In genomic region chr2:44310287-44310686, GRCh38 we compare ENCODE assay signal across 17 cellular contexts. TPM values are rescaled to one million over a fixed set of nuclear protein-coding genes. Genes with fewer than 3 reads are reported as not detected.
DNase-seq lines count a peak whose midpoint lies in the region; ATAC-seq and TF ChIP-seq lines count a peak whose summit lies in the region.
"Had no signal": no experiment of that assay in that cellular context is flagged by ENCODE, and none has a peak within 500 bp of the region (broad histone marks: within the 10 kb centered on the region; RNA-seq: fewer than 3 reads in every experiment).

No MANE protein-coding gene starts in this region.

- H3K79me2 ChIP-seq in GM23248 (ENCODE audit: insufficient read depth) (no peaks in the 10 kb centered on the region), HCT116 (ENCODE audit: insufficient read depth, low read length) (no peaks in the 10 kb centered on the region)

- no peak overlapping the region for H3K4me3 Mint-ChIP-seq in endodermal cell
- H3K4me3 Mint-ChIP-seq: CD14-positive monocyte had no signal

- peak; percentile 13 for DNase-seq in GM23248
- no peak for DNase-seq in HCT116 (ENCODE audit: low read depth, low spot score)
- peak; percentile 33 for DNase-seq in OCI-M1 (lab: John Stamatoyannopoulos, UW)
- DNase-seq in endodermal cell: no peak
- DNase-seq in central memory CD4-positive, alpha-beta T cell: no peak
- DNase-seq in activated CD8-positive, alpha-beta memory T cell treated with anti-CD3 and anti-CD28 coated beads for 24 hours: no peak
- DNase-seq in dedifferentiated amniotic fluid mesenchymal stem cell (ENCODE audit: extremely low spot score): no peak
- DNase-seq: GDM1, GOT3, NCI-H1092, NCI-H146, NCI-H2029 treated with DMSO at 0.1 percent for 48 hours, NCI-H524 treated with DMSO at 0.1 percent for 48 hours had no signal

- ATAC-seq in HCT116: no peak

- no peaks in the 10 kb centered on the region for H3K4me1 Mint-ChIP-seq in endodermal cell

- no peaks in the 10 kb centered on the region for H3F3A ChIP-seq in GM23248 (ENCODE audit: insufficient read depth)

- H3K9me3 ChIP-seq in GM23248 (ENCODE audit: low read depth) (no peaks in the 10 kb centered on the region), HCT116 (ENCODE audit: control insufficient read depth in 1 of 2, insufficient read depth in 1 of 2, low read depth in 1 of 2, low read length in 2 of 2) (peaks cover 0 to 12% of the 10 kb centered on the region in 2 experiments; a peak in 1 of 4 replicates), endodermal cell (ENCODE audit: control insufficient read depth, low read length) (peaks cover 44% of the 10 kb centered on the region)

- no peaks in the 10 kb centered on the region for H3K4me1 ChIP-seq in GM23248 (ENCODE audit: insufficient read depth)
- H3K4me1 ChIP-seq in HCT116 (ENCODE audit: control insufficient read depth in 1 of 2, insufficient read depth in 2 of 2, low read length in 2 of 2): no peaks in the 10 kb centered on the region
- no peaks in the 10 kb centered on the region for H3K4me1 ChIP-seq in endodermal cell (ENCODE audit: control insufficient read depth, insufficient read depth, low read length)

- H4K20me1 ChIP-seq in GM23248 (ENCODE audit: insufficient read depth) (no peaks in the 10 kb centered on the region), HCT116 (ENCODE audit: insufficient read depth) (no peaks in the 10 kb centered on the region)

- POLR2A ChIA-PET in HCT116 (lab: Charles Lee): no interaction called here

- H3K27ac Mint-ChIP-seq in endodermal cell: no peak overlapping the region
- H3K27ac Mint-ChIP-seq: CD14-positive monocyte had no signal

- no peak for TF ChIP-seq RAD21 in HCT116 (IDR thresholded peaks at IDR 0.05; ENCODE audit: low read depth)

- CTCF ChIA-PET in HCT116 (lab: Charles Lee): no interaction called here

- TF ChIP-seq CTCF in HCT116 (IDR thresholded peaks at IDR 0.05 in 2 of 3, conservative IDR thresholded peaks at IDR 0.05 in 1 of 3; ENCODE audit: borderline replicate concordance in 1 of 3, insufficient read depth in 1 of 3, low read depth in 2 of 3, low read length in 2 of 3) (no peak), endodermal cell (conservative IDR thresholded peaks at IDR 0.05) (no peak)

- H3K9ac ChIP-seq in GM23248 (no peak overlapping the region), HCT116 (ENCODE audit: low read length) (no peak overlapping the region), endodermal cell (ENCODE audit: extremely low read depth, low read length, poor library complexity, severe bottlenecking) (no peak overlapping the region)
- H3K9ac ChIP-seq: KMS-11 had no signal

- H3K9me2 ChIP-seq in GM23248 (ENCODE audit: insufficient read depth) (no peaks in the 10 kb centered on the region), HCT116 (ENCODE audit: insufficient read depth) (no peaks in the 10 kb centered on the region)

- WGBS in GM23248 (ENCODE audit: low coverage in 1 of 2, low lambda C conversion rate in 2 of 2, missing lambda C conversion rate in 2 of 2), 2 experiments: 93% methylated on average over 1 of the region's 1 CpG
- WGBS in endodermal cell (ENCODE audit: insufficient coverage in 1 of 2, insufficient read length in 1 of 2), 2 experiments: 88% methylated on average over 1 of the region's 1 CpG; no CpG with 5 or more reads in 1 of the 2 experiments

- no peak overlapping the region for H3K27ac ChIP-seq in GM23248
- H3K27ac ChIP-seq in HCT116 (ENCODE audit: low read depth, low read length): no peak overlapping the region
- H3K27ac ChIP-seq in endodermal cell (ENCODE audit: low read depth, low read length): no peak overlapping the region
- H3K27ac ChIP-seq: KMS-11 had no signal

- in situ Hi-C loops in GM23248 (cut with MboI): no loop called here

- H3K4me3 ChIP-seq in GM23248 (no peak overlapping the region), HCT116 (replicated peaks in 1 of 2; ENCODE audit: low read depth in 1 of 2, low read length in 2 of 2) (no peak overlapping the region), endodermal cell (ENCODE audit: low read length) (peak overlapping the region; percentile 12)

- H3K27me3 Mint-ChIP-seq in endodermal cell (ENCODE audit: insufficient read depth): no peaks in the 10 kb centered on the region

- H3K9me3 Mint-ChIP-seq in endodermal cell: peaks cover 37% of the 10 kb centered on the region

- intact Hi-C loops in HCT116 (cut with micrococcal nuclease): no loop called here

- H3K4me2 ChIP-seq in GM23248 (ENCODE audit: unreplicated experiment) (no peak overlapping the region), HCT116 (ENCODE audit: low read length) (no peak overlapping the region)
- H3K4me2 ChIP-seq: KMS-11 had no signal

- no peak for TF ChIP-seq POLR2A in HCT116 (IDR thresholded peaks at IDR 0.05; ENCODE audit: borderline replicate concordance, extremely low read depth, insufficient read depth, insufficient read length)

- H3K27me3 ChIP-seq in GM23248 (replicated peaks; ENCODE audit: insufficient read depth): no peaks in the 10 kb centered on the region
- no peaks in the 10 kb centered on the region for H3K27me3 ChIP-seq in HCT116 (ENCODE audit: insufficient read depth, low read length)
- no peaks in the 10 kb centered on the region for H3K27me3 ChIP-seq in endodermal cell (ENCODE audit: control insufficient read depth, insufficient read depth, low read length, poor library complexity, severe bottlenecking)

- RAD21 ChIA-PET in HCT116 (lab: Charles Lee; ENCODE audit: low non-redundant PET in 1 of 2, low total read pairs in 2 of 2, uncharacterized antibody in 2 of 2, unreplicated experiment in 2 of 2): no interaction called here

- H3K36me3 ChIP-seq in GM23248 (ENCODE audit: low read depth) (peaks cover 40% of the 10 kb centered on the region), HCT116 (ENCODE audit: control insufficient read depth in 1 of 2, insufficient read depth in 2 of 2, low read length in 2 of 2) (peaks cover 3 to 12% of the 10 kb centered on the region in 2 experiments; a peak in 2 of 4 replicates), endodermal cell (ENCODE audit: control insufficient read depth, insufficient read depth, low read length) (peaks cover 18% of the 10 kb centered on the region)

- peaks cover 43% of the 10 kb centered on the region for H3K36me3 Mint-ChIP-seq in endodermal cell (ENCODE audit: low read depth)

- H2AFZ ChIP-seq in GM23248: no peak overlapping the region
- no peak overlapping the region for H2AFZ ChIP-seq in HCT116 (ENCODE audit: low read depth, low read length, poor library complexity, severe bottlenecking)

- no TSS peak for BruUV-seq in HCT116 (replicated peaks; lab: Mats Ljungman, UMichigan)

TF ChIP-seq in HCT116, 20 proteins besides CTCF, POLR2A, EP300 and RAD21:
- TF ChIP-seq CBX3 (IDR thresholded peaks at IDR 0.05; ENCODE audit: low read depth): peak; percentile 66
- TF ChIP-seq POLR2AphosphoS5 (IDR thresholded peaks at IDR 0.05; ENCODE audit: low read depth, low read length): no peak
- TF ChIP-seq JUND (IDR thresholded peaks at IDR 0.05): no peak
- TF ChIP-seq YY1 (IDR thresholded peaks at IDR 0.05; ENCODE audit: extremely low read depth, insufficient replicate concordance, low read depth, low read length): no peak
TF ChIP-seq in HCT116: peak in this region for 1.

RNA-seq across cellular contexts. Expression of gene SLC3A1, which starts 35.0 kb away (rescaled TPM):
- not detected in 2 replicates for total RNA-seq in GM23248 (2014; rRNA removed; shearing (Covaris generic))
- 0.16 and 0.31 TPM in 2 replicates for polyA plus RNA-seq in GM23248 (2016; fragmentation: Nextera tagmentation; extraction: Ambion mirVana)
- total RNA-seq in HCT116 (2021; ENCODE audit: unreplicated experiment) (not detected), endodermal cell (under 1 TPM; 0.18 to 0.24 TPM)
- polyA plus RNA-seq in HCT116 (2012): 0.02 TPM in 1 of 2 replicates, not detected in the other
- polyA plus RNA-seq in endodermal cell (2013, experiment 1 of 2): not detected
- not detected for polyA plus RNA-seq in endodermal cell (2013, experiment 2 of 2)
- total RNA-seq: Daoy, M059J had no signal
- polyA plus RNA-seq: CD14-positive monocyte had no signal

RNA-seq across cellular contexts. Expression of gene PREPL, which starts 51.0 kb away (rescaled TPM):
- total RNA-seq in GM23248 (2014; rRNA removed; shearing (Covaris generic)): 38.6 and 42.6 TPM in 2 replicates
- polyA plus RNA-seq in GM23248 (2016; fragmentation: Nextera tagmentation; extraction: Ambion mirVana): 28.7 and 31.5 TPM in 2 replicates
- 31.1 TPM for total RNA-seq in HCT116 (2021; ENCODE audit: unreplicated experiment)
- 12.4 and 20.0 TPM in 2 replicates for polyA plus RNA-seq in HCT116 (2012)
- total RNA-seq in endodermal cell: 10 to 100 TPM; 28.9 to 42.3 TPM
- 53.4 TPM for polyA plus RNA-seq in endodermal cell (2013, experiment 1 of 2)
- 49.1 TPM for polyA plus RNA-seq in endodermal cell (2013, experiment 2 of 2)

RNA-seq across cellular contexts. Expression of gene CAMKMT, which starts 51.5 kb away (rescaled TPM):
- 3.1 and 7.5 TPM in 2 replicates for total RNA-seq in GM23248 (2014; rRNA removed; shearing (Covaris generic))
- polyA plus RNA-seq in GM23248 (2016; fragmentation: Nextera tagmentation; extraction: Ambion mirVana): 5.5 and 6.9 TPM in 2 replicates
- total RNA-seq in HCT116 (2021; ENCODE audit: unreplicated experiment): 10.6 TPM
- 3.8 and 4.3 TPM in 2 replicates for polyA plus RNA-seq in HCT116 (2012)
- total RNA-seq in endodermal cell: 10 to 100 TPM; 31.4 to 57.5 TPM
- 15.9 TPM for polyA plus RNA-seq in endodermal cell (2013, experiment 1 of 2)
- 17.5 TPM for polyA plus RNA-seq in endodermal cell (2013, experiment 2 of 2)

Comparison
In these comparisons a context has a peak if more than half of its experiments do, and no peak if none do; other contexts are left out.
1. DNase-seq: peak in GM23248 (single experiment) and OCI-M1 (single experiment); none in HCT116 (single experiment), endodermal cell (single experiment), central memory CD4-positive, alpha-beta T cell (single experiment), activated CD8-positive, alpha-beta memory T cell treated with anti-CD3 and anti-CD28 coated beads for 24 hours (single experiment) and dedifferentiated amniotic fluid mesenchymal stem cell (single experiment).